ENCODE assay signal across 8 cellular contexts in genomic region chr4:184534511-184535391, GRCh38.
A peak's percentile ranks its signal among the peaks of the same experiment; 100 is the strongest.
DNase-seq lines count a peak whose midpoint lies in the region; ATAC-seq and TF ChIP-seq lines count a peak whose summit lies in the region.

No MANE protein-coding gene starts in this region.

- peaks cover 0 to 3% (median 0%) of the 10 kb centered on the region in 3 donors for H3K9me3 Mint-ChIP-seq in IgD-negative memory B cell
- H3K9me3 Mint-ChIP-seq in progenitor cell of endocrine pancreas (ENCODE audit: low read depth) = no peaks in the 10 kb centered on the region

- H3K4me3 Mint-ChIP-seq in IgD-negative memory B cell (peak overlapping the region; percentile 70 to 99 (median 92)), progenitor cell of endocrine pancreas (ENCODE audit: low read depth) (no peak overlapping the region)

- H3K4me3 ChIP-seq in muscle layer of colon (ENCODE audit: low read depth in 1 of 2, low read length in 2 of 2) (no peak overlapping the region), BE2C (ENCODE audit: low read depth, low read length) (no peak overlapping the region)

- H3K4me1 Mint-ChIP-seq in IgD-negative memory B cell = peaks cover 39 to 53% (median 47%) of the 10 kb centered on the region in 3 donors
- H3K4me1 Mint-ChIP-seq in progenitor cell of endocrine pancreas (ENCODE audit: low read depth) = peaks cover 14% of the 10 kb centered on the region

- H3K27ac Mint-ChIP-seq in IgD-negative memory B cell = peak overlapping the region; percentile 92 to 100 (median 100)
- no peak overlapping the region for H3K27ac Mint-ChIP-seq in progenitor cell of endocrine pancreas

- no peak for TF ChIP-seq CTCF in BE2C (IDR thresholded peaks at IDR 0.05; ENCODE audit: low read depth, low read length)
- TF ChIP-seq CTCF in progenitor cell of endocrine pancreas (IDR thresholded peaks at IDR 0.05; ENCODE audit: unreplicated experiment) = no peak

- H3K27me3 Mint-ChIP-seq in IgD-negative memory B cell (no peaks in the 10 kb centered on the region), progenitor cell of endocrine pancreas (no peaks in the 10 kb centered on the region)

- H3K27me3 ChIP-seq in muscle layer of colon (ENCODE audit: control insufficient read depth in 1 of 2, insufficient read depth in 2 of 2, low read length in 2 of 2) = no peaks in the 10 kb centered on the region
- no peaks in the 10 kb centered on the region for H3K27me3 ChIP-seq in BE2C

- peak; percentile 55 for ATAC-seq in GM21390 (IDR thresholded peaks at IDR 0.05; ENCODE audit: unreplicated experiment)

- no peak overlapping the region for H3K9ac ChIP-seq in muscle layer of colon (ENCODE audit: low read length)

- peak; percentile 85 for DNase-seq in EH (ENCODE audit: low read depth)
- peak; percentile 77 for DNase-seq in astrocyte of the hippocampus (ENCODE audit: low read depth, low spot score)
- DNase-seq in stimulated activated CD4-positive, alpha-beta T cell treated with anti-CD3 and anti-CD28 coated beads, Interleukin-4, amount 100 ng/mL, for 4 hours = no peak
- DNase-seq in BE2C = no peak
- DNase-seq in progenitor cell of endocrine pancreas (ENCODE audit: low spot score, unreplicated experiment) = no peak

- peaks cover 1% of the 10 kb centered on the region for H3K36me3 Mint-ChIP-seq in IgD-negative memory B cell
- peaks cover 4% of the 10 kb centered on the region for H3K36me3 Mint-ChIP-seq in progenitor cell of endocrine pancreas (ENCODE audit: insufficient read depth)

- peak overlapping the region; percentile 45 for H3K27ac ChIP-seq in muscle layer of colon (ENCODE audit: low read depth, low read length)

- no peaks in the 10 kb centered on the region for H3K9me3 ChIP-seq in muscle layer of colon (ENCODE audit: low read length)
- no peaks in the 10 kb centered on the region for H3K9me3 ChIP-seq in BE2C

- peaks cover 14% of the 10 kb centered on the region for H3K4me1 ChIP-seq in muscle layer of colon (ENCODE audit: insufficient read depth, low read length)
- no peaks in the 10 kb centered on the region for H3K4me1 ChIP-seq in BE2C

- H3K36me3 ChIP-seq in muscle layer of colon (ENCODE audit: insufficient read depth, low read length) = no peaks in the 10 kb centered on the region
- no peaks in the 10 kb centered on the region for H3K36me3 ChIP-seq in BE2C

Comparison
In these comparisons a context has a peak if more than half of its experiments do, and no peak if none do; other contexts are left out.
1. DNase-seq: peak in EH (single experiment) and astrocyte of the hippocampus (single experiment); none in stimulated activated CD4-positive, alpha-beta T cell treated with anti-CD3 and anti-CD28 coated beads, Interleukin-4, amount 100 ng/mL, for 4 hours (0 of 2), BE2C (single experiment) and progenitor cell of endocrine pancreas (single experiment).